ENCODE assay signal across 9 cellular contexts in genomic region chr7:32070406-32071360, GRCh38. TPM values are rescaled to one million over a fixed set of nuclear protein-coding genes. Genes with fewer than 3 reads are reported as not detected.
A peak's percentile ranks its signal among the peaks of the same experiment; 100 is the strongest.
DNase-seq lines count a peak whose midpoint lies in the region; ATAC-seq, FAIRE-seq and TF ChIP-seq lines count a peak whose summit lies in the region.
"Had no signal": no experiment of that assay in that cellular context is flagged by ENCODE, and none has a peak within 500 bp of the region (broad histone marks: within the 10 kb centered on the region; RNA-seq: fewer than 3 reads in every experiment).

TSS of gene PDE1C (minus strand) at chr7:32070407.

- TF ChIP-seq POLR2A in endothelial cell of umbilical vein (IDR thresholded peaks at IDR 0.05; ENCODE audit: low read depth, low read length) (no peak), GM18505 (IDR thresholded peaks at IDR 0.05; ENCODE audit: borderline replicate concordance, extremely low read depth, insufficient read depth, insufficient read length) (no peak)

- no peak within 1 kb of the TSS for H3K9ac ChIP-seq in endothelial cell of umbilical vein (replicated peaks; ENCODE audit: extremely low read depth, insufficient read depth, low read length)

- no peak for TF ChIP-seq CTCF in endothelial cell of umbilical vein (IDR thresholded peaks at IDR 0.05; ENCODE audit: extremely low read depth in 1 of 2, insufficient read depth in 1 of 2, low read depth in 1 of 2, low read length in 2 of 2)
- TF ChIP-seq CTCF in mesothelial cell of epicardium (IDR thresholded peaks at IDR 0.05; ENCODE audit: unreplicated experiment) = no peak
- no peak for TF ChIP-seq CTCF in type B pancreatic cell (conservative IDR thresholded peaks at IDR 0.05)

- H3K27me3 Mint-ChIP-seq in mesothelial cell of epicardium (ENCODE audit: low read depth) (peaks cover 96% of the 10 kb centered on the region), type B pancreatic cell (peaks cover 86% of the 10 kb centered on the region)

- CTCF ChIA-PET in endothelial cell of umbilical vein (lab: Charles Lee) = interaction anchor here (0.8 to 4.1 kb wide), 9 partner anchors 10 to 408 kb away, joined by 3 to 22 read pairs (median 4); no protein-coding TSS in a partner anchor

- no peaks in the 10 kb centered on the region for H3K4me1 ChIP-seq in endothelial cell of umbilical vein (ENCODE audit: control insufficient read depth, extremely low read depth, insufficient read depth, low read length)

- ATAC-seq in HG03108 (IDR thresholded peaks at IDR 0.05; ENCODE audit: unreplicated experiment) (no peak), GM18505 (IDR thresholded peaks at IDR 0.05; ENCODE audit: unreplicated experiment) (no peak)

- peak within 1 kb of the TSS; percentile 64 for H3K4me2 ChIP-seq in endothelial cell of umbilical vein (ENCODE audit: insufficient read depth, low read length)

- intact Hi-C loops in endothelial cell of umbilical vein (cut with micrococcal nuclease) = no loop called here

- H3K27ac ChIP-seq in endothelial cell of umbilical vein (ENCODE audit: insufficient read depth, low read depth, low read length) = no peak within 1 kb of the TSS

- H3K9me3 Mint-ChIP-seq in mesothelial cell of epicardium (no peaks in the 10 kb centered on the region), type B pancreatic cell (no peaks in the 10 kb centered on the region)
- H3K9me3 Mint-ChIP-seq: dendritic cell treated with granulocyte-macrophage colony-stimulating factor and Interleukin-4, amounts not matched to agents 40 ng/mL and 50 ng/mL, for 4 days had no signal

- FAIRE-seq in endothelial cell of umbilical vein (lab: Jason Lieb, UNC) = no peak

- H3K4me1 Mint-ChIP-seq in mesothelial cell of epicardium (peaks cover 9% of the 10 kb centered on the region), type B pancreatic cell (ENCODE audit: unreplicated experiment) (peaks cover 5% of the 10 kb centered on the region)

- H3K36me3 Mint-ChIP-seq in mesothelial cell of epicardium = no peaks in the 10 kb centered on the region
- H3K36me3 Mint-ChIP-seq in type B pancreatic cell = no peaks in the 10 kb centered on the region

- BruUV-seq in endothelial cell of umbilical vein (replicated peaks; lab: Mats Ljungman, UMichigan) = no TSS peak

- H3K27me3 ChIP-seq in endothelial cell of umbilical vein (ENCODE audit: control insufficient read depth in 2 of 2, insufficient read depth in 2 of 2, low read length in 2 of 2) = peaks cover 20 to 63% of the 10 kb centered on the region in 2 experiments

- H3K79me2 ChIP-seq in endothelial cell of umbilical vein (ENCODE audit: control insufficient read depth, insufficient read depth, low read length) = no peaks in the 10 kb centered on the region

- POLR2A ChIA-PET in endothelial cell of umbilical vein (lab: Charles Lee) = no interaction called here

- dilution Hi-C loops in endothelial cell of umbilical vein (cut with MboI; ENCODE audit: extremely low pct_ligation_motif_present, low sequenced_read_pairs) = no loop called here

- H4K20me1 ChIP-seq in endothelial cell of umbilical vein (replicated peaks; ENCODE audit: control insufficient read depth, extremely low read depth, insufficient read depth, low read length) = no peaks in the 10 kb centered on the region

- no peaks in the 10 kb centered on the region for H3K9me1 ChIP-seq in endothelial cell of umbilical vein (replicated peaks; ENCODE audit: control insufficient read depth, extremely low read depth, insufficient read depth, low read length)

- H3K27ac Mint-ChIP-seq in mesothelial cell of epicardium = no peak within 1 kb of the TSS
- H3K27ac Mint-ChIP-seq in type B pancreatic cell = no peak within 1 kb of the TSS
- H3K27ac Mint-ChIP-seq: dendritic cell treated with granulocyte-macrophage colony-stimulating factor and Interleukin-4, amounts not matched to agents 40 ng/mL and 50 ng/mL, for 4 days had no signal

- peak within 1 kb of the TSS; percentile 27 to 78 (median 42) for H3K4me3 ChIP-seq in endothelial cell of umbilical vein (replicated peaks in 1 of 3; ENCODE audit: insufficient read depth in 1 of 3, low read depth in 1 of 3, low read length in 3 of 3)

- DNase-seq in NCI-H1105 (lab: John Stamatoyannopoulos, UW) (peak; percentile 31), endothelial cell of umbilical vein (ENCODE audit: low read depth, low spot score) (no peak), mesothelial cell of epicardium (ENCODE audit: low spot score in 2 of 2, unreplicated experiment in 2 of 2) (peak in 1 of 2 experiments; percentile 45), type B pancreatic cell (ENCODE audit: extremely low spot score, unreplicated experiment) (no peak), AML-193 (lab: John Stamatoyannopoulos, UW) (no peak), RPMI8226 (no peak)

- H3K9me3 ChIP-seq in endothelial cell of umbilical vein (replicated peaks; ENCODE audit: control insufficient read depth, insufficient read depth, low read length) = no peaks in the 10 kb centered on the region

- peak within 1 kb of the TSS; percentile 89 for H2AFZ ChIP-seq in endothelial cell of umbilical vein (ENCODE audit: low read depth, low read length)

- no peaks in the 10 kb centered on the region for H3K36me3 ChIP-seq in endothelial cell of umbilical vein (ENCODE audit: control insufficient read depth in 2 of 2, extremely low read depth in 1 of 2, insufficient read depth in 2 of 2, low read length in 2 of 2)

- H3K4me3 Mint-ChIP-seq in mesothelial cell of epicardium = peak within 1 kb of the TSS; percentile 75
- H3K4me3 Mint-ChIP-seq in type B pancreatic cell = peak within 1 kb of the TSS; percentile 89
- H3K4me3 Mint-ChIP-seq: dendritic cell treated with granulocyte-macrophage colony-stimulating factor and Interleukin-4, amounts not matched to agents 40 ng/mL and 50 ng/mL, for 4 days had no signal

TF ChIP-seq in endothelial cell of umbilical vein, 7 proteins besides CTCF, POLR2A, EP300 and RAD21:
- TF ChIP-seq EZH2 (IDR thresholded peaks at IDR 0.05; ENCODE audit: borderline replicate concordance, low read depth, low read length, severe bottlenecking) = peak; percentile 71
- TF ChIP-seq FOS (IDR thresholded peaks at IDR 0.05; ENCODE audit: borderline replicate concordance, insufficient read depth, low read length) = no peak

RNA-seq across cellular contexts. Expression of gene PDE1C, which starts in this region (rescaled TPM):
- total RNA-seq in endothelial cell of umbilical vein (2.9 and 3.1 TPM in 2 replicates), mesothelial cell of epicardium (0.68 to 2.1 TPM (median 0.94 TPM) in 3 replicates), type B pancreatic cell (ENCODE audit: low replicate concordance) (4.7 and 8.5 TPM in 2 replicates)
- polyA plus RNA-seq in endothelial cell of umbilical vein = 0.75 and 0.90 TPM in 2 replicates
- polyA plus RNA-seq in endothelial cell of umbilical vein (2011; cell fraction: cytosol; rRNA removed) = 0.87 TPM in 2 replicates
- 1.7 and 2.0 TPM in 2 replicates for polyA plus RNA-seq in endothelial cell of umbilical vein (2011; cell fraction: nucleus; rRNA removed)
- polyA plus RNA-seq in endothelial cell of umbilical vein (2012) = 15.0 and 18.0 TPM in 2 replicates
- polyA minus RNA-seq in endothelial cell of umbilical vein = 0.98 and 1.00 TPM in 2 replicates
- not detected for polyA minus RNA-seq in endothelial cell of umbilical vein (2011; cell fraction: cytosol; rRNA and poly(A)+ RNA removed)
- polyA minus RNA-seq in endothelial cell of umbilical vein (2011; cell fraction: nucleus; rRNA and poly(A)+ RNA removed) = 4.0 and 4.2 TPM in 2 replicates
